In genomic region chr1:208054885-208055507, GRCh38 we compare ENCODE assay signal across 23 cellular contexts.
DNase-seq lines count a peak whose midpoint lies in the region; ATAC-seq and TF ChIP-seq lines count a peak whose summit lies in the region.
"Had no signal": no experiment of that assay in that cellular context is flagged by ENCODE, and none has a peak within 500 bp of the region (broad histone marks: within the 10 kb centered on the region; RNA-seq: fewer than 3 reads in every experiment).

No MANE protein-coding gene starts in this region.

- peak; percentile 20 for DNase-seq in cardiac septum (ENCODE audit: low spot score)
- no peak for DNase-seq in heart right ventricle
- DNase-seq in WERI-Rb-1, result peak; percentile 86
- DNase-seq in posterior vena cava (ENCODE audit: low spot score), result peak; percentile 37
- no peak for DNase-seq in NCI-H510A treated with DMSO at 0.1 percent for 48 hours (lab: John Stamatoyannopoulos, UW)
- no peak for DNase-seq in KBM-7
- DNase-seq: BE2C; CD4-positive, alpha-beta T cell; COR-L47; DND-41; Kasumi-1; NCI-H1092; NCI-H1436; NCI-H2029 treated with DMSO at 0.1 percent for 48 hours; NCI-H446; NCI-H526 treated with DMSO at 0.1 percent for 48 hours; OCI-M1 had no signal

- H3K27me3 Mint-ChIP-seq in dendritic cell treated with granulocyte-macrophage colony-stimulating factor and Interleukin-4, amounts not matched to agents 40 ng/mL and 50 ng/mL, for 4 days, result peaks cover 59% of the 10 kb centered on the region

- TF ChIP-seq CTCF in heart right ventricle (IDR thresholded peaks at IDR 0.05), result no peak
- peak; percentile 74 for TF ChIP-seq CTCF in WERI-Rb-1 (IDR thresholded peaks at IDR 0.05; ENCODE audit: low read depth, low read length)

- ATAC-seq in heart right ventricle, result no peak
- no peak for ATAC-seq in GM21381 (IDR thresholded peaks at IDR 0.05; ENCODE audit: unreplicated experiment)
- ATAC-seq: A549 had no signal

- peaks cover 7% of the 10 kb centered on the region for H3K36me3 Mint-ChIP-seq in dendritic cell treated with granulocyte-macrophage colony-stimulating factor and Interleukin-4, amounts not matched to agents 40 ng/mL and 50 ng/mL, for 4 days (ENCODE audit: low read depth)
- H3K36me3 Mint-ChIP-seq: IgD-negative memory B cell had no signal

- H3K4me1 Mint-ChIP-seq in dendritic cell treated with granulocyte-macrophage colony-stimulating factor and Interleukin-4, amounts not matched to agents 40 ng/mL and 50 ng/mL, for 4 days (ENCODE audit: low read depth), result no peaks in the 10 kb centered on the region
- H3K4me1 Mint-ChIP-seq: IgD-negative memory B cell had no signal

- no peak overlapping the region for H3K27ac ChIP-seq in heart right ventricle
- no peak overlapping the region for H3K27ac ChIP-seq in WERI-Rb-1
- H3K27ac ChIP-seq: A549, SJSA1 had no signal

- H3K27ac Mint-ChIP-seq in dendritic cell treated with granulocyte-macrophage colony-stimulating factor and Interleukin-4, amounts not matched to agents 40 ng/mL and 50 ng/mL, for 4 days, result peak overlapping the region; percentile 5
- H3K27ac Mint-ChIP-seq: CD4-positive, alpha-beta T cell; IgD-negative memory B cell had no signal

- no peaks in the 10 kb centered on the region for H3K9me3 Mint-ChIP-seq in dendritic cell treated with granulocyte-macrophage colony-stimulating factor and Interleukin-4, amounts not matched to agents 40 ng/mL and 50 ng/mL, for 4 days
- H3K9me3 Mint-ChIP-seq: CD4-positive, alpha-beta T cell; IgD-negative memory B cell had no signal

- in situ Hi-C loops in KBM-7 (cut with MboI; ENCODE audit: low pct_unique_long_range_greater_than_20kb, low sequenced_read_pairs), result no loop called here

- no peaks in the 10 kb centered on the region for H3K9me3 ChIP-seq in heart right ventricle
- H3K9me3 ChIP-seq in WERI-Rb-1 (ENCODE audit: severe bottlenecking), result no peaks in the 10 kb centered on the region
- H3K9me3 ChIP-seq: A549, BE2C, MG63, SJSA1 had no signal

- H3K36me3 ChIP-seq in heart right ventricle (peaks cover 0 to 100% (median 20%) of the 10 kb centered on the region in 9 donors), WERI-Rb-1 (peaks cover 40% of the 10 kb centered on the region)
- H3K36me3 ChIP-seq: MG63 had no signal

- H3K27me3 ChIP-seq in heart right ventricle, result no peaks in the 10 kb centered on the region
- no peaks in the 10 kb centered on the region for H3K27me3 ChIP-seq in WERI-Rb-1 (ENCODE audit: insufficient read depth, low read depth, severe bottlenecking)
- H3K27me3 ChIP-seq: BE2C, MG63, SJSA1 had no signal

- H3K4me3 ChIP-seq in heart right ventricle, result no peak overlapping the region
- peak overlapping the region; percentile 1; the same call in 1 of the 2 replicates for H3K4me3 ChIP-seq in WERI-Rb-1 (ENCODE audit: low read depth, low read length)
- H3K4me3 ChIP-seq: A549, MG63, SJSA1 had no signal

- H3K4me1 ChIP-seq in heart right ventricle, result peaks cover 0 to 5% (median 0%) of the 10 kb centered on the region in 9 donors
- H3K4me1 ChIP-seq: A549, SJSA1 had no signal

- WGBS in heart right ventricle, 2 donors, result 82 to 86% methylated on average over 15 of the region's 15 CpGs

- intact Hi-C loops in cardiac septum (cut with DNase I) (no loop called here), heart right ventricle (cut with DNase I) (no loop called here), posterior vena cava (cut with DNase I) (no loop called here)
- intact Hi-C loops in dendritic cell treated with granulocyte-macrophage colony-stimulating factor and Interleukin-4, amounts not matched to agents 40 ng/mL and 50 ng/mL, for 4 days (cut with micrococcal nuclease), result no loop called here

- H3K4me3 Mint-ChIP-seq in dendritic cell treated with granulocyte-macrophage colony-stimulating factor and Interleukin-4, amounts not matched to agents 40 ng/mL and 50 ng/mL, for 4 days, result no peak overlapping the region
- H3K4me3 Mint-ChIP-seq: CD4-positive, alpha-beta T cell; IgD-negative memory B cell had no signal

Comparison
In these comparisons a context has a peak if more than half of its experiments do, and no peak if none do; other contexts are left out.
1. DNase-seq: peak in cardiac septum (single experiment), WERI-Rb-1 (single experiment) and posterior vena cava (single experiment); none in heart right ventricle (0 of 2), NCI-H510A treated with DMSO at 0.1 percent for 48 hours (single experiment) and KBM-7 (single experiment).